ENCODE assay signal across 7 cellular contexts in genomic region chrX:589261-589660, GRCh38. TPM values are rescaled to one million over a fixed set of nuclear protein-coding genes. Genes with fewer than 3 reads are reported as not detected.
"Had no signal": no experiment of that assay in that cellular context is flagged by ENCODE, and none has a peak within 500 bp of the region (broad histone marks: within the 10 kb centered on the region; RNA-seq: fewer than 3 reads in every experiment).

No MANE protein-coding gene starts in this region.

RNA-seq across cellular contexts. Expression of gene SHOX, which starts 41.3 kb away (rescaled TPM):
- total RNA-seq: K562, M059J, PC-3, Peyer's patch, Right ventricle myocardium superior, SJSA1 had no signal
- polyA plus RNA-seq: K562, SK-N-SH had no signal
